ENCODE assay signal across 25 cellular contexts in the genomic region with DNA sequence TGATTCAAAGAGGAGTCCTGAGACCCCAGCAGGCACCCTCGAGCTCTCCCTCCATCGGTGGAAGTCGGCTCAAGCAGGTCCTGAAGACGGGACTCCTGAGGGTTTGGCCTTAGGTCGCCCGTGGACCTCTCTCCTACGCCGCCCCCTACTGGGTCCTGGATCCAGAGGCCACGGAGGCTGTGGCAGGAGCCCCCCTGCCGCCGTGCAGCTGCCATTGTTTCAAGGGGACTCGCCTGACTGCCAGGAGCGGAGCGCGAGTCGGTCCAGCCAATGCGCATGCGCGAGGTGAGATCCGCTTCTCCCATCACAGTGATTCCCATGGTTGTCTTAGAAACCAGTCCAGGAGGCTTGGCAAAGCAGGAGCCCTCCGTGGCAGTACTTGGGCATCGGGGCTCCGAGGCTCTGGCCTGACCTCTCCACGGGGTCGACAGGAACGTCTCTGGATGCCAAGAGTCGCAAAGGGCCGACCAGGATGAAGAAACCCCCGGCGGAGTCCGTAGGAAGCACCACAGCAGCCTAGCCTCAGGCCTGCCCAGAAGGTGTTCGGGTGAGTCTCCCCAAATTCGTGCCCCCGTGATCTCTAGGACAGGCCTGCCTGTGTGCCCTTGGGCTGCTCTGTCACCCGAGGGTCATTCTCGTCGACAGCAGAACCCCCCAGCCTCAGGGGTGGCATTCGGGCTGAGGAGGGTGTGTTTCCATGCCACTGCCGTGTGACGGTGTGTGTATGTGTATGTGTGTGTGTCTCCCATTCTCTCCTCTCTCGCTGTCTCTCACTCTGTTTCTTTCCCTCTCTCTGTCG.
"Had no signal": no experiment of that assay in that cellular context is flagged by ENCODE, and none has a peak within 500 bp of the region (broad histone marks: within the 10 kb centered on the region; RNA-seq: fewer than 3 reads in every experiment).

No MANE protein-coding gene starts in this region.

- H3K27me3 Mint-ChIP-seq: activated naive CD8-positive, alpha-beta T cell treated with anti-CD3 and anti-CD28 coated beads for 36 hours; natural killer cell treated with Interleukin-12 subunit alpha and Interleukin-12 subunit beta and Interleukin-15 and Interleukin-18, amount 100 ng/mL, for 72 hours had no signal

- DNase-seq: activated CD4-positive, alpha-beta T cell treated with anti-CD3 and anti-CD28 coated beads for 48 hours; activated CD4-positive, alpha-beta T cell treated with anti-CD3 and anti-CD28 coated beads, Interleukin-2, amount 50 U/mL, for 48 hours; activated CD8-positive, alpha-beta memory T cell treated with anti-CD3 and anti-CD28 coated beads for 24 hours; activated effector memory CD4-positive, alpha-beta T cell treated with anti-CD3 and anti-CD28 coated beads, Interleukin-2, amount 50 U/mL, for 16 hours; activated naive CD4-positive, alpha-beta T cell treated with anti-CD3 and anti-CD28 coated beads for 36 hours; activated naive CD8-positive, alpha-beta T cell treated with anti-CD3 and anti-CD28 coated beads for 36 hours; activated T-cell treated with anti-CD3 and anti-CD28 coated beads, Interleukin-2, amount 50 U/mL, for 1 hour; adrenal gland; endodermal cell; foreskin keratinocyte; heart right ventricle; kidney glomerular epithelial cell; left lung; mesendoderm; mucosa of descending colon; stimulated activated CD4-positive, alpha-beta T cell treated with anti-CD3 and anti-CD28 coated beads, Interleukin-1b, Interleukin-23, amount 100 ng/mL, for 48 hours; stimulated activated naive CD4-positive, alpha-beta T cell treated with Interleukin-2 at 50 U/mL for 16 hours; T1000; transverse colon; WERI-Rb-1 had no signal

- H3K36me3 Mint-ChIP-seq: activated naive CD8-positive, alpha-beta T cell treated with anti-CD3 and anti-CD28 coated beads for 36 hours had no signal

- ATAC-seq: activated CD4-positive, CD25-positive, alpha-beta regulatory T cell treated with anti-CD3 and anti-CD28 coated beads, Interleukin-2, amount 50 U/mL, for 24 hours; foreskin keratinocyte; heart right ventricle; left lung; mucosa of descending colon; natural killer cell treated with Interleukin-12 subunit alpha and Interleukin-12 subunit beta and Interleukin-15 and Interleukin-18, amount 100 ng/mL, for 72 hours had no signal

- H3K27ac Mint-ChIP-seq: activated naive CD4-positive, alpha-beta T cell treated with anti-CD3 and anti-CD28 coated beads for 36 hours; activated naive CD8-positive, alpha-beta T cell treated with anti-CD3 and anti-CD28 coated beads for 36 hours; activated T-helper 1 cell treated with anti-CD3 and anti-CD28 coated beads, Interleukin-12 subunit alpha, Interleukin-12 subunit beta, Interleukin-2, Interleukin-4 antibody, amounts not matched to agents 30 ng/mL and 10 ng/mL and 1 ng/mL, durations not matched to agents 14 hours and 24 hours and 36 hours; brain; endodermal cell; natural killer cell treated with Interleukin-12 subunit alpha and Interleukin-12 subunit beta and Interleukin-15 and Interleukin-18, amount 100 ng/mL, for 72 hours; T-helper 1 cell treated with Interleukin-12 subunit alpha and Interleukin-12 subunit beta and Interleukin-4 antibody, amounts not matched to agents 30 μg/mL and 1 μg/mL, for 36 hours had no signal

- H3K4me1 Mint-ChIP-seq: activated naive CD8-positive, alpha-beta T cell treated with anti-CD3 and anti-CD28 coated beads for 36 hours; brain; endodermal cell had no signal

- H3K4me3 Mint-ChIP-seq: activated naive CD4-positive, alpha-beta T cell treated with anti-CD3 and anti-CD28 coated beads for 36 hours; activated naive CD8-positive, alpha-beta T cell treated with anti-CD3 and anti-CD28 coated beads for 36 hours; activated T-helper 1 cell treated with anti-CD3 and anti-CD28 coated beads, Interleukin-12 subunit alpha, Interleukin-12 subunit beta, Interleukin-2, Interleukin-4 antibody, amounts not matched to agents 30 ng/mL and 10 ng/mL and 1 ng/mL, durations not matched to agents 14 hours and 24 hours and 36 hours; brain; endodermal cell; natural killer cell treated with Interleukin-12 subunit alpha and Interleukin-12 subunit beta and Interleukin-15 and Interleukin-18, amount 100 ng/mL, for 72 hours; T-helper 1 cell treated with Interleukin-12 subunit alpha and Interleukin-12 subunit beta and Interleukin-4 antibody, amounts not matched to agents 30 μg/mL and 1 μg/mL, for 36 hours had no signal
